In the genomic region with DNA sequence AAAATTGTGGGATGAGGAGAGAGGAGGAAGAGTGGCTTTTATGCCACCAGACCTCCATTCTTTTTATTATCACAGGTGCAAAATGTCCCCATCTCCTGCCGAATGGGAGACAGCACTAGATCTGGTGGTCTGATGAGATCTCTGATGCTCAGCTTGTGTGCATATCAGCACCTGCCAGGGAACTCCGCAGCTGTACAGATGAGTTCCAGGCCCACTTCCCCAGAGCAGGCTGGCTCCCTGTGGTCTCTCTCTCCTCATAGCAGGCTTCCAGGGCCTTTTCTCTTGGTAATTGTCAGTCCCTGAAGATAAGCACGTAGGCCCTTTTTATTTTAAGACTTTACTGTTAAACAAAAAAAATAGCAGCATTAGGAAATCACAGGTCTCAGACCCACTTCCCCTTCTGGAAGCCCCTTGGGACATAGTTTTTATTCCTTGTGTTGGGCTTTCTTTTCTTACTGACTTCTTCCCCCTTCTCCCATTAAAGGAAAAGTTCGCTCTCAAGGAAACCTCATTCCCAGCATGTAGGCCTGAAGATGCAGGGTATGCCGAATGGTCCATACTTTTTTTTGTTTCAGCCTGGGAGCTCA, we compare ENCODE assay signal across 19 cellular contexts.
"Had no signal": no experiment of that assay in that cellular context is flagged by ENCODE, and none has a peak within 500 bp of the region (broad histone marks: within the 10 kb centered on the region; RNA-seq: fewer than 3 reads in every experiment).

No MANE protein-coding gene starts in this region.

- H3K4me3 ChIP-seq: heart right ventricle, thoracic aorta, upper lobe of left lung had no signal

- H3K9me3 ChIP-seq: thoracic aorta had no signal

- H3K9me3 Mint-ChIP-seq: activated CD4-positive, alpha-beta T cell treated with anti-CD3 and anti-CD28 coated beads, Interleukin-2, amount 10 ng/mL, durations not matched to agents 24 days and 14 days; activated naive CD4-positive, alpha-beta T cell treated with anti-CD3 and anti-CD28 coated beads, Interleukin-2, amount 10 ng/mL, durations not matched to agents 7 days and 5 days; activated naive CD8-positive, alpha-beta T cell treated with anti-CD3 and anti-CD28 coated beads, Interleukin-2, amount 50 U/mL, for 24 hours; activated T-cell treated with anti-CD3 and anti-CD28 coated beads, Interleukin-2, amount 50 U/mL, for 72 hours; memory B cell; natural killer cell treated with Interleukin-12 subunit alpha and Interleukin-12 subunit beta and Interleukin-15 and Interleukin-18, amount 100 ng/mL, for 72 hours had no signal

- ATAC-seq: activated naive CD8-positive, alpha-beta T cell treated with anti-CD3 and anti-CD28 coated beads, Interleukin-2, amount 50 U/mL, for 24 hours; activated T-cell treated with anti-CD3 and anti-CD28 coated beads, Interleukin-2, amount 50 U/mL, for 72 hours; heart right ventricle; natural killer cell treated with Interleukin-12 subunit alpha and Interleukin-12 subunit beta and Interleukin-15 and Interleukin-18, amount 100 ng/mL, for 72 hours had no signal

- H3K27ac ChIP-seq: heart right ventricle, thoracic aorta, upper lobe of left lung had no signal

- H3K27ac Mint-ChIP-seq: activated CD4-positive, alpha-beta memory T cell treated with anti-CD3 and anti-CD28 coated beads, Interleukin-2, amount 10 ng/mL, durations not matched to agents 7 days and 5 days; activated CD4-positive, alpha-beta T cell treated with anti-CD3 and anti-CD28 coated beads, Interleukin-2, amount 10 ng/mL, durations not matched to agents 24 days and 14 days; activated naive CD4-positive, alpha-beta T cell treated with anti-CD3 and anti-CD28 coated beads, Interleukin-2, amount 10 ng/mL, durations not matched to agents 7 days and 5 days; activated naive CD8-positive, alpha-beta T cell treated with anti-CD3 and anti-CD28 coated beads, Interleukin-2, amount 50 U/mL, for 24 hours; activated T-cell treated with anti-CD3 and anti-CD28 coated beads, Interleukin-2, amount 50 U/mL, for 72 hours; memory B cell; natural killer cell treated with Interleukin-12 subunit alpha and Interleukin-12 subunit beta and Interleukin-15 and Interleukin-18, amount 100 ng/mL, for 72 hours; progenitor cell of endocrine pancreas had no signal

- H3K36me3 ChIP-seq: heart right ventricle, thoracic aorta, upper lobe of left lung had no signal

- DNase-seq: activated CD4-positive, alpha-beta memory T cell treated with anti-CD3 and anti-CD28 coated beads, Interleukin-2, amount 10 ng/mL, durations not matched to agents 7 days and 5 days; activated CD4-positive, alpha-beta T cell treated with anti-CD3 and anti-CD28 coated beads, Interleukin-2, amount 10 ng/mL, durations not matched to agents 24 days and 14 days; activated effector memory CD4-positive, alpha-beta T cell treated with Interleukin-2 at 50 U/mL for 16 hours; activated naive CD4-positive, alpha-beta T cell treated with anti-CD3 and anti-CD28 coated beads, Interleukin-2, amount 10 ng/mL, durations not matched to agents 7 days and 5 days; activated naive CD8-positive, alpha-beta T cell treated with anti-CD3 and anti-CD28 coated beads, Interleukin-2, amount 50 U/mL, for 24 hours; activated T-cell treated with anti-CD3 and anti-CD28 coated beads, Interleukin-2, amount 50 U/mL, for 72 hours; foreskin fibroblast; heart right ventricle; islet precursor cell; left colon; retina; stimulated activated CD4-positive, alpha-beta T cell treated with anti-CD3 and anti-CD28 coated beads, Interleukin-2, amount 100 ng/mL, for 48 hours; stimulated activated CD8-positive, alpha-beta memory T cell treated with anti-CD3 and anti-CD28 coated beads, Interleukin-4, amount 100 ng/mL, for 48 hours; stimulated activated naive CD4-positive, alpha-beta T cell; upper lobe of left lung had no signal

- H3K36me3 Mint-ChIP-seq: activated naive CD4-positive, alpha-beta T cell treated with anti-CD3 and anti-CD28 coated beads, Interleukin-2, amount 10 ng/mL, durations not matched to agents 7 days and 5 days; natural killer cell treated with Interleukin-12 subunit alpha and Interleukin-12 subunit beta and Interleukin-15 and Interleukin-18, amount 100 ng/mL, for 72 hours had no signal

- H3K4me3 Mint-ChIP-seq: activated CD4-positive, alpha-beta memory T cell treated with anti-CD3 and anti-CD28 coated beads, Interleukin-2, amount 10 ng/mL, durations not matched to agents 7 days and 5 days; activated CD4-positive, alpha-beta T cell treated with anti-CD3 and anti-CD28 coated beads, Interleukin-2, amount 10 ng/mL, durations not matched to agents 24 days and 14 days; activated naive CD4-positive, alpha-beta T cell treated with anti-CD3 and anti-CD28 coated beads, Interleukin-2, amount 10 ng/mL, durations not matched to agents 7 days and 5 days; activated naive CD8-positive, alpha-beta T cell treated with anti-CD3 and anti-CD28 coated beads, Interleukin-2, amount 50 U/mL, for 24 hours; activated T-cell treated with anti-CD3 and anti-CD28 coated beads, Interleukin-2, amount 50 U/mL, for 72 hours; memory B cell; natural killer cell treated with Interleukin-12 subunit alpha and Interleukin-12 subunit beta and Interleukin-15 and Interleukin-18, amount 100 ng/mL, for 72 hours had no signal
